Comparison of ENCODE assay signal across 20 cellular contexts in genomic region chr1:7940034-7940433, GRCh38. TPM values are rescaled to one million over a fixed set of nuclear protein-coding genes. Genes with fewer than 3 reads are reported as not detected.
A peak's percentile ranks its signal among the peaks of the same experiment; 100 is the strongest.
DNase-seq lines count a peak whose midpoint lies in the region; ATAC-seq, FAIRE-seq and TF ChIP-seq lines count a peak whose summit lies in the region.
"Had no signal": no experiment of that assay in that cellular context is flagged by ENCODE, and none has a peak within 500 bp of the region (broad histone marks: within the 10 kb centered on the region; RNA-seq: fewer than 3 reads in every experiment).

No MANE protein-coding gene starts in this region.

- H3K79me2 ChIP-seq in SK-N-SH (ENCODE audit: insufficient read depth): no peaks in the 10 kb centered on the region
- no peaks in the 10 kb centered on the region for H3K79me2 ChIP-seq in K562 (ENCODE audit: control insufficient read depth, insufficient read depth, low read length)

- H3K27me3 Mint-ChIP-seq in stimulated activated naive CD8-positive, alpha-beta T cell treated with anti-CD3 and anti-CD28 coated beads, Interleukin-15, Interleukin-2, amounts not matched to agents 100 ng/mL and 50 ng/mL, for 24 hours: no peaks in the 10 kb centered on the region
- no peaks in the 10 kb centered on the region for H3K27me3 Mint-ChIP-seq in stimulated activated naive CD8-positive, alpha-beta T cell treated with anti-CD3 and anti-CD28 coated beads, Interleukin-15, amount 100 ng/mL, for 72 hours

- H3K27me3 ChIP-seq in SK-N-SH (ENCODE audit: insufficient read depth): no peaks in the 10 kb centered on the region
- H3K27me3 ChIP-seq in K562 (ENCODE audit: control insufficient read depth in 2 of 2, insufficient read depth in 2 of 2, low read length in 2 of 2): peaks cover 52 to 68% of the 10 kb centered on the region in 2 experiments
- H3K27me3 ChIP-seq: ovary, right atrium auricular region had no signal

- H2AFZ ChIP-seq in SK-N-SH (ENCODE audit: low read depth) (no peak overlapping the region), K562 (ENCODE audit: low read depth, low read length) (no peak overlapping the region)
- H2AFZ ChIP-seq: GM23248 had no signal

- no peaks in the 10 kb centered on the region for H3K9me1 ChIP-seq in K562 (ENCODE audit: control insufficient read depth, insufficient read depth, low read length)

- peaks cover 68% of the 10 kb centered on the region for H3K4me1 Mint-ChIP-seq in stimulated activated naive CD8-positive, alpha-beta T cell treated with anti-CD3 and anti-CD28 coated beads, Interleukin-15, Interleukin-2, amounts not matched to agents 100 ng/mL and 50 ng/mL, for 24 hours (ENCODE audit: low read depth)
- H3K4me1 Mint-ChIP-seq in stimulated activated naive CD8-positive, alpha-beta T cell treated with anti-CD3 and anti-CD28 coated beads, Interleukin-15, amount 100 ng/mL, for 72 hours: peaks cover 81% of the 10 kb centered on the region

- POLR2A ChIA-PET in SK-N-SH (lab: Yijun Ruan, JAX) (no interaction called here), K562 (lab: Yijun Ruan, JAX) (interaction anchor here (0.6 to 2.2 kb wide), 2 partner anchors 9 to 836 kb away, joined by 3 to 5 read pairs; no protein-coding TSS in a partner anchor)

- intact Hi-C loops in K562 (cut with micrococcal nuclease) (no loop called here), lower leg skin (cut with DNase I; ENCODE audit: low total_unique reads) (no loop called here)

- FAIRE-seq in K562 (lab: Jason Lieb, UNC): no peak
- FAIRE-seq: bronchial epithelial cell had no signal

- no peaks in the 10 kb centered on the region for H3F3A ChIP-seq in SK-N-SH (replicated peaks; ENCODE audit: insufficient read depth)

- TF ChIP-seq RAD21 in SK-N-SH (IDR thresholded peaks at IDR 0.05; ENCODE audit: low read length) (no peak), K562 (CRISPR knock-in tag; conservative IDR thresholded peaks at IDR 0.05 in 1 of 2, IDR thresholded peaks at IDR 0.05 in 1 of 2) (no peak)

- TF ChIP-seq EP300 in SK-N-SH (IDR thresholded peaks at IDR 0.05; ENCODE audit: borderline replicate concordance in 1 of 2, low read depth in 1 of 2, low read length in 1 of 2) (no peak), K562 (IDR thresholded peaks at IDR 0.05; ENCODE audit: low read length) (no peak)

- peaks cover 60% of the 10 kb centered on the region for H3K36me3 Mint-ChIP-seq in stimulated activated naive CD8-positive, alpha-beta T cell treated with anti-CD3 and anti-CD28 coated beads, Interleukin-15, Interleukin-2, amounts not matched to agents 100 ng/mL and 50 ng/mL, for 24 hours (ENCODE audit: low read depth)

- DNase-seq in SK-N-SH (no peak), K562 (ENCODE audit: extremely low read depth in 1 of 4, low spot score in 3 of 4) (no peak), lower leg skin (ENCODE audit: low spot score in 2 of 2) (no peak), hepatic stellate cell (ENCODE audit: low spot score) (no peak)
- DNase-seq in stimulated activated naive CD8-positive, alpha-beta T cell treated with anti-CD3 and anti-CD28 coated beads, Interleukin-15, Interleukin-2, amounts not matched to agents 100 U/mL and 50 U/mL, for 24 hours: no peak
- no peak for DNase-seq in stimulated activated naive CD8-positive, alpha-beta T cell treated with anti-CD3 and anti-CD28 coated beads, Interleukin-15, amount 100 ng/mL, for 72 hours
- DNase-seq: 8988T, NCI-H1092 treated with DMSO at 0.1 percent for 48 hours, NCI-H2029, NCI-H2227 treated with DMSO at 0.1 percent for 48 hours, ovary, Right ventricle myocardium superior had no signal

- H3K4me2 ChIP-seq in SK-N-SH (peak overlapping the region; percentile 63; the same call in 1 of the 2 replicates), K562 (ENCODE audit: insufficient read depth, low read length) (no peak overlapping the region)

- no peaks in the 10 kb centered on the region for H3K9me2 ChIP-seq in SK-N-SH

- H3K9me3 ChIP-seq in SK-N-SH: no peaks in the 10 kb centered on the region
- H3K9me3 ChIP-seq in K562 (replicated peaks; ENCODE audit: control insufficient read depth, insufficient read depth, low read depth, low read length): no peaks in the 10 kb centered on the region
- H3K9me3 ChIP-seq: ovary, right atrium auricular region, upper lobe of right lung had no signal

- ATAC-seq in SK-N-SH treated with all-trans-retinoic acid at 6 μM for 48 hours: no peak
- no peak for ATAC-seq in stimulated activated naive CD8-positive, alpha-beta T cell treated with anti-CD3 and anti-CD28 coated beads, Interleukin-15, Interleukin-2, amounts not matched to agents 100 U/mL and 50 U/mL, for 24 hours
- ATAC-seq in K562: no peak
- ATAC-seq in stimulated activated naive CD8-positive, alpha-beta T cell treated with anti-CD3 and anti-CD28 coated beads, Interleukin-15, amount 100 ng/mL, for 72 hours: no peak

- H3K27ac Mint-ChIP-seq in stimulated activated naive CD8-positive, alpha-beta T cell treated with anti-CD3 and anti-CD28 coated beads, Interleukin-15, Interleukin-2, amounts not matched to agents 100 ng/mL and 50 ng/mL, for 24 hours: peak overlapping the region; percentile 100
- peak overlapping the region in 1 of 2 donors; percentile 83 for H3K27ac Mint-ChIP-seq in stimulated activated naive CD8-positive, alpha-beta T cell treated with anti-CD3 and anti-CD28 coated beads, Interleukin-15, amount 100 ng/mL, for 72 hours
- H3K27ac Mint-ChIP-seq: B cell had no signal

- H3K4me3 ChIP-seq in SK-N-SH (ENCODE audit: low read depth in 2 of 2, low read length in 1 of 2) (no peak overlapping the region), K562 (no peak overlapping the region), lower leg skin (ENCODE audit: low read depth, poor library complexity, severe bottlenecking) (no peak overlapping the region)
- H3K4me3 ChIP-seq: GM23248, ovary, right atrium auricular region, upper lobe of right lung had no signal

- in situ Hi-C loops in K562 (cut with MboI): no loop called here

- no TSS peak for BruUV-seq in K562 (replicated peaks; lab: Mats Ljungman, UMichigan)

- H3K36me3 ChIP-seq in SK-N-SH (replicated peaks in 1 of 2; ENCODE audit: control insufficient read depth in 1 of 2, insufficient read depth in 2 of 2, low read length in 1 of 2) (no peaks in the 10 kb centered on the region), K562 (ENCODE audit: control insufficient read depth, insufficient read depth, low read length) (no peaks in the 10 kb centered on the region)
- H3K36me3 ChIP-seq: ovary, right atrium auricular region, upper lobe of right lung had no signal

- no peaks in the 10 kb centered on the region for H4K20me1 ChIP-seq in SK-N-SH (ENCODE audit: insufficient read depth)
- peaks cover 5% of the 10 kb centered on the region for H4K20me1 ChIP-seq in K562 (replicated peaks; ENCODE audit: control insufficient read depth, insufficient read depth, low read length)

- H3K27ac ChIP-seq in SK-N-SH (ENCODE audit: low read depth in 2 of 2, low read length in 1 of 2): no peak overlapping the region
- H3K27ac ChIP-seq in K562 (ENCODE audit: extremely low read depth, low read depth, low read length): no peak overlapping the region
- H3K27ac ChIP-seq: GM23248, ovary, right atrium auricular region, upper lobe of right lung had no signal

- CTCF ChIA-PET in SK-N-SH (lab: Yijun Ruan, JAX) (no interaction called here), K562 (lab: Yijun Ruan, JAX; ENCODE audit: low intra/inter-chr PET ratio) (no interaction called here)

- no peaks in the 10 kb centered on the region for H3K9me3 Mint-ChIP-seq in stimulated activated naive CD8-positive, alpha-beta T cell treated with anti-CD3 and anti-CD28 coated beads, Interleukin-15, Interleukin-2, amounts not matched to agents 100 ng/mL and 50 ng/mL, for 24 hours
- H3K9me3 Mint-ChIP-seq in stimulated activated naive CD8-positive, alpha-beta T cell treated with anti-CD3 and anti-CD28 coated beads, Interleukin-15, amount 100 ng/mL, for 72 hours: no peaks in the 10 kb centered on the region
- H3K9me3 Mint-ChIP-seq: naive thymus-derived CD4-positive, alpha-beta T cell had no signal

- TF ChIP-seq POLR2A in K562 (conservative IDR thresholded peaks at IDR 0.05) (no peak), lower leg skin (IDR thresholded peaks at IDR 0.05) (no peak)

- TF ChIP-seq CTCF in SK-N-SH (IDR thresholded peaks at IDR 0.05) (no peak), K562 (IDR thresholded peaks at IDR 0.05 in 2 of 3, conservative IDR thresholded peaks at IDR 0.05 in 1 of 3; ENCODE audit: insufficient read depth in 2 of 3, low read depth in 1 of 3, low read length in 3 of 3) (no peak), lower leg skin (IDR thresholded peaks at IDR 0.05) (no peak)

- 72% methylated on average over 3 of the region's 3 CpGs for WGBS in SK-N-SH (ENCODE audit: low lambda C conversion rate)
- WGBS in K562 (ENCODE audit: insufficient coverage, low coverage, missing lambda C conversion rate): 4% methylated on average over 3 of the region's 3 CpGs
- 61 to 71% methylated on average over 3 of the region's 3 CpGs for WGBS in lower leg skin, 2 donors

- H3K9ac ChIP-seq in SK-N-SH (no peak overlapping the region), K562 (ENCODE audit: insufficient read depth in 1 of 2, low read depth in 2 of 2, low read length in 2 of 2) (no peak overlapping the region)
- H3K9ac ChIP-seq: GM23248 had no signal

- peak overlapping the region; percentile 94 for H3K4me3 Mint-ChIP-seq in stimulated activated naive CD8-positive, alpha-beta T cell treated with anti-CD3 and anti-CD28 coated beads, Interleukin-15, Interleukin-2, amounts not matched to agents 100 ng/mL and 50 ng/mL, for 24 hours
- H3K4me3 Mint-ChIP-seq in stimulated activated naive CD8-positive, alpha-beta T cell treated with anti-CD3 and anti-CD28 coated beads, Interleukin-15, amount 100 ng/mL, for 72 hours: peak overlapping the region; percentile 82 to 86
- H3K4me3 Mint-ChIP-seq: B cell had no signal

- H3K4me1 ChIP-seq in SK-N-SH (ENCODE audit: control insufficient read depth in 1 of 2, insufficient read depth in 2 of 2, low read depth in 1 of 2, low read length in 1 of 2) (peaks cover 0 to 6% of the 10 kb centered on the region in 2 experiments; a peak in 3 of 4 replicates), K562 (replicated peaks in 1 of 2; ENCODE audit: control insufficient read depth in 2 of 2, insufficient read depth in 2 of 2, low read length in 2 of 2) (peaks cover 11 to 14% of the 10 kb centered on the region in 2 experiments)

RNA-seq across cellular contexts. Expression of gene TNFRSF9, which starts 0.6 kb away (rescaled TPM):
- 2.9 and 5.1 TPM in 2 replicates for polyA plus RNA-seq in SK-N-SH (2012; rRNA removed)
- polyA plus RNA-seq in SK-N-SH (2012; cell fraction: cytosol; rRNA removed): 3.1 and 3.8 TPM in 2 replicates
- polyA plus RNA-seq in SK-N-SH (2012; cell fraction: nucleus; rRNA removed): 2.1 and 2.8 TPM in 2 replicates
- total RNA-seq in K562 (2011; cell fraction: chromatin; rRNA removed; ENCODE audit: low replicate concordance): 0.21 and 0.62 TPM in 2 replicates
- total RNA-seq in K562 (2011; cell fraction: nucleolus; rRNA removed): 0.13 and 0.33 TPM in 2 replicates
- total RNA-seq in K562 (2011; cell fraction: nucleoplasm; rRNA removed): 0.22 and 0.23 TPM in 2 replicates
- total RNA-seq in K562 (2014; rRNA removed): not detected in 2 replicates
- 0.07 and 0.13 TPM in 2 replicates for total RNA-seq in K562 (2014; rRNA removed; fragmentation: Illumina TruSeq; extraction: Trizol)
- total RNA-seq in K562 (2015; rRNA removed; fragmentation: Illumina TruSeq; extraction: Trizol): 0.07 and 0.08 TPM in 2 replicates
- 0.09 and 0.16 TPM in 2 replicates for total RNA-seq in K562 (2021)
- polyA plus RNA-seq in K562 (2011; rRNA removed): 0.26 and 0.29 TPM in 2 replicates
- polyA plus RNA-seq in K562 (2011; cell fraction: cytosol; rRNA removed): 0.12 and 0.16 TPM in 2 replicates
- polyA plus RNA-seq in K562 (2011; cell fraction: nucleus; rRNA removed): 0.10 and 0.31 TPM in 2 replicates
- 0.29 and 0.87 TPM in 2 replicates for polyA plus RNA-seq in K562 (2012)
- polyA plus RNA-seq in K562 (2014; fragmentation: Illumina TruSeq; extraction: Trizol): 0.04 and 0.11 TPM in 2 replicates
- under 1 TPM; 0.08 to 0.15 TPM for polyA plus RNA-seq in K562 (2014; fragmentation: Nextera tagmentation; extraction: Ambion mirVana)
- 0.08 TPM in 2 replicates for polyA plus RNA-seq in K562 (2014; rRNA removed)
- polyA minus RNA-seq in K562 (2011; rRNA and poly(A)+ RNA removed): 0.53 and 0.63 TPM in 2 replicates
- 1.4 TPM in 1 of 2 replicates, not detected in the other for polyA minus RNA-seq in K562 (2011; cell fraction: cytosol; rRNA and poly(A)+ RNA removed)
- polyA minus RNA-seq in K562 (2011; cell fraction: nucleus; rRNA and poly(A)+ RNA removed): 0.13 and 0.33 TPM in 2 replicates
- under 1 TPM in 1 of 4 donors, not detected in 3; 0.29 TPM for total RNA-seq in lower leg skin
- total RNA-seq: GM23248, right atrium auricular region, Right ventricle myocardium superior had no signal
- polyA plus RNA-seq: GM23248 had no signal

RNA-seq across cellular contexts. Expression of gene PARK7, which starts 21.5 kb away (rescaled TPM):
- polyA plus RNA-seq in SK-N-SH (2012; rRNA removed) (415 and 421 TPM in 2 replicates), K562 (2011; rRNA removed) (462 and 543 TPM in 2 replicates), K562 (2014; fragmentation: Illumina TruSeq; extraction: Trizol) (423 and 468 TPM in 2 replicates), K562 (2014; fragmentation: Nextera tagmentation; extraction: Ambion mirVana) (1,000 to 10,000 TPM; 1,113 to 1,298 TPM), K562 (2014; rRNA removed) (648 and 751 TPM in 2 replicates)
- polyA plus RNA-seq in SK-N-SH (2012; cell fraction: cytosol; rRNA removed): 512 and 679 TPM in 2 replicates
- polyA plus RNA-seq in SK-N-SH (2012; cell fraction: nucleus; rRNA removed): 70.8 and 126 TPM in 2 replicates
- total RNA-seq in K562 (2011; cell fraction: chromatin; rRNA removed; ENCODE audit: low replicate concordance): 81.4 and 87.8 TPM in 2 replicates
- total RNA-seq in K562 (2011; cell fraction: nucleolus; rRNA removed): 72.1 and 72.5 TPM in 2 replicates
- 120 and 137 TPM in 2 replicates for total RNA-seq in K562 (2011; cell fraction: nucleoplasm; rRNA removed)
- total RNA-seq in K562 (2014; rRNA removed) (338 and 413 TPM in 2 replicates), K562 (2014; rRNA removed; fragmentation: Illumina TruSeq; extraction: Trizol) (431 and 459 TPM in 2 replicates), K562 (2015; rRNA removed; fragmentation: Illumina TruSeq; extraction: Trizol) (358 and 374 TPM in 2 replicates), K562 (2021) (481 and 484 TPM in 2 replicates), lower leg skin (10 to 100 TPM; 74.8 to 94.0 (median 87.8) TPM)
- 168 and 348 TPM in 2 replicates for polyA plus RNA-seq in K562 (2011; cell fraction: cytosol; rRNA removed)
- 85.5 and 167 TPM in 2 replicates for polyA plus RNA-seq in K562 (2011; cell fraction: nucleus; rRNA removed)
- polyA plus RNA-seq in K562 (2012): 387 and 679 TPM in 2 replicates
- 322 and 330 TPM in 2 replicates for polyA minus RNA-seq in K562 (2011; rRNA and poly(A)+ RNA removed)
- polyA minus RNA-seq in K562 (2011; cell fraction: cytosol; rRNA and poly(A)+ RNA removed): 106 and 108 TPM in 2 replicates
- polyA minus RNA-seq in K562 (2011; cell fraction: nucleus; rRNA and poly(A)+ RNA removed): 32.7 and 66.8 TPM in 2 replicates
